Comparison of ENCODE assay signal across 8 cellular contexts in genomic region chr16:15025234-15025951, GRCh38. TPM values are rescaled to one million over a fixed set of nuclear protein-coding genes. Genes with fewer than 3 reads are reported as not detected.
DNase-seq lines count a peak whose midpoint lies in the region; ATAC-seq and TF ChIP-seq lines count a peak whose summit lies in the region.
"Not testable (repeated sequence)": the region's sequence is repeated elsewhere in the genome, so short reads cannot be mapped to it uniquely, and the experiment has no call there.

No MANE protein-coding gene starts in this region.

- not testable (repeated sequence) for H3K4me3 ChIP-seq in GM23338; RWPE2 (ENCODE audit: severe bottlenecking); body of pancreas; naive thymus-derived CD4-positive, alpha-beta T cell (ENCODE audit: low read length)

- ATAC-seq in GM23338 = peak; percentile 14
- ATAC-seq in RWPE2 (ENCODE audit: low read depth) = peak; percentile 59
- ATAC-seq in body of pancreas = peak; percentile 30
- ATAC-seq in naive thymus-derived CD4-positive, alpha-beta T cell; stimulated activated memory B cell treated with anti-CD40 and anti-IgM and Interleukin-4, amounts not matched to agents 10 μg/mL and 1 μg/mL and 100 μg/mL, for 72 hours: not testable (repeated sequence)

- peaks cover 13% of the 10 kb centered on the region; the same call in 1 of the 2 replicates for H3F3A ChIP-seq in GM23338 (replicated peaks; ENCODE audit: low read depth)

- 0 out of 2 replicates have a peak overlapping the region, but pooled peaks have one; percentile 0 for H3K27ac ChIP-seq in GM23338 (ENCODE audit: low read depth)
- peak overlapping the region; percentile 28 for H3K27ac ChIP-seq in RWPE2 (ENCODE audit: poor library complexity, severe bottlenecking)
- H3K27ac ChIP-seq in body of pancreas; naive thymus-derived CD4-positive, alpha-beta T cell (ENCODE audit: low read depth, low read length): not testable (repeated sequence)

- not testable (repeated sequence) for H3K27me3 ChIP-seq in GM23338 (ENCODE audit: insufficient read depth); RWPE2 (ENCODE audit: insufficient read depth, poor library complexity, severe bottlenecking); body of pancreas; naive thymus-derived CD4-positive, alpha-beta T cell (ENCODE audit: control insufficient read depth in 2 of 2, insufficient read depth in 2 of 2, low read length in 2 of 2)

- peaks cover 37% of the 10 kb centered on the region for H3K36me3 Mint-ChIP-seq in GM23338 (ENCODE audit: low read depth)
- H3K36me3 Mint-ChIP-seq in naive thymus-derived CD4-positive, alpha-beta T cell = peaks cover 4 to 43% (median 26%) of the 10 kb centered on the region in 5 donors
- H3K36me3 Mint-ChIP-seq in stimulated activated memory B cell treated with anti-CD40 and anti-IgM and Interleukin-4, amounts not matched to agents 10 μg/mL and 1 μg/mL and 100 μg/mL, for 72 hours = peaks cover 53% of the 10 kb centered on the region

- TF ChIP-seq POLR2A in body of pancreas (IDR thresholded peaks at IDR 0.05) = not testable (repeated sequence)

- H3K4me2 ChIP-seq in GM23338 = not testable (repeated sequence)

- H3K4me3 Mint-ChIP-seq in GM23338; naive thymus-derived CD4-positive, alpha-beta T cell; stimulated activated memory B cell treated with anti-CD40 and anti-IgM and Interleukin-4, amounts not matched to agents 10 μg/mL and 1 μg/mL and 100 μg/mL, for 72 hours: not testable (repeated sequence)

- CTCF ChIA-PET in naive thymus-derived CD4-positive, alpha-beta T cell (lab: Charles Lee) = not testable (repeated sequence)

- not testable (repeated sequence) for H3K79me2 ChIP-seq in GM23338 (replicated peaks; ENCODE audit: insufficient read depth)

- POLR2A ChIA-PET in naive thymus-derived CD4-positive, alpha-beta T cell (lab: Charles Lee) = not testable (repeated sequence)

- H4K20me1 ChIP-seq in GM23338 (replicated peaks; ENCODE audit: insufficient read depth) = peaks cover 13% of the 10 kb centered on the region

- not testable (repeated sequence) for H3K27me3 Mint-ChIP-seq in GM23338 (ENCODE audit: insufficient read depth, low read depth, poor library complexity); naive thymus-derived CD4-positive, alpha-beta T cell; stimulated activated memory B cell treated with anti-CD40 and anti-IgM and Interleukin-4, amounts not matched to agents 10 μg/mL and 1 μg/mL and 100 μg/mL, for 72 hours

- intact Hi-C loops in body of pancreas (cut with DNase I); naive thymus-derived CD4-positive, alpha-beta T cell (cut with micrococcal nuclease): not testable (repeated sequence)

- H3K4me1 ChIP-seq in GM23338 (ENCODE audit: insufficient read depth); body of pancreas; naive thymus-derived CD4-positive, alpha-beta T cell (ENCODE audit: control insufficient read depth in 2 of 2, insufficient read depth in 2 of 2, low read length in 2 of 2): not testable (repeated sequence)
- H3K4me1 ChIP-seq in RWPE2 (ENCODE audit: insufficient read depth, poor library complexity, severe bottlenecking) = peaks cover 13% of the 10 kb centered on the region

- H2AFZ ChIP-seq in GM23338 = not testable (repeated sequence)

- in situ Hi-C loops in ACHN (cut with HindIII; ENCODE audit: low pct_ligation_motif_present, low pct_unique_long_range_greater_than_20kb, low sequenced_read_pairs) = not testable (repeated sequence)

- H3K9me3 ChIP-seq in RWPE2 (ENCODE audit: severe bottlenecking); body of pancreas; naive thymus-derived CD4-positive, alpha-beta T cell (ENCODE audit: control insufficient read depth in 2 of 3, low read length in 3 of 3): not testable (repeated sequence)

- peaks cover 15% of the 10 kb centered on the region for H3K4me1 Mint-ChIP-seq in GM23338
- peaks cover 7 to 15% (median 14%) of the 10 kb centered on the region in 7 donors for H3K4me1 Mint-ChIP-seq in naive thymus-derived CD4-positive, alpha-beta T cell
- peaks cover 12% of the 10 kb centered on the region for H3K4me1 Mint-ChIP-seq in stimulated activated memory B cell treated with anti-CD40 and anti-IgM and Interleukin-4, amounts not matched to agents 10 μg/mL and 1 μg/mL and 100 μg/mL, for 72 hours

- H3K36me3 ChIP-seq in GM23338 (ENCODE audit: insufficient read depth) = not testable (repeated sequence)
- peaks cover 50% of the 10 kb centered on the region for H3K36me3 ChIP-seq in RWPE2 (ENCODE audit: low read depth)
- H3K36me3 ChIP-seq in body of pancreas (replicated peaks in 1 of 2; ENCODE audit: insufficient read depth in 1 of 2, low read depth in 2 of 2) = peaks cover 0 to 21% of the 10 kb centered on the region in 2 donors
- peaks cover 0 to 51% (median 0%) of the 10 kb centered on the region in 3 experiments for H3K36me3 ChIP-seq in naive thymus-derived CD4-positive, alpha-beta T cell (ENCODE audit: control insufficient read depth in 2 of 3, insufficient read depth in 3 of 3, low read length in 3 of 3)

- H3K9me3 Mint-ChIP-seq in GM23338; naive thymus-derived CD4-positive, alpha-beta T cell; stimulated activated memory B cell treated with anti-CD40 and anti-IgM and Interleukin-4, amounts not matched to agents 10 μg/mL and 1 μg/mL and 100 μg/mL, for 72 hours: not testable (repeated sequence)

- H3K27ac Mint-ChIP-seq in GM23338 = peak overlapping the region; percentile 14; the same call in 1 of the 2 replicates
- H3K27ac Mint-ChIP-seq in naive thymus-derived CD4-positive, alpha-beta T cell = peak overlapping the region in 7 of 9 donors; percentile 3 to 77 (median 69)
- peak overlapping the region; percentile 10 for H3K27ac Mint-ChIP-seq in stimulated activated memory B cell treated with anti-CD40 and anti-IgM and Interleukin-4, amounts not matched to agents 10 μg/mL and 1 μg/mL and 100 μg/mL, for 72 hours

- H3K9me2 ChIP-seq in GM23338 (ENCODE audit: insufficient read depth) = not testable (repeated sequence)

- not testable (repeated sequence) for TF ChIP-seq CTCF in GM23338 (conservative IDR thresholded peaks at IDR 0.05; ENCODE audit: low read depth in 2 of 2); RWPE2 (IDR thresholded peaks at IDR 0.05; ENCODE audit: poor library complexity, severe bottlenecking); body of pancreas (IDR thresholded peaks at IDR 0.05)

- WGBS in body of pancreas, 2 donors = 80 to 90% methylated on average over 14 of the region's 14 CpGs

- DNase-seq in ACHN = peak; percentile 19
- peak; percentile 72 for DNase-seq in GM23338 (ENCODE audit: low spot score)
- DNase-seq in RWPE2 (ENCODE audit: low spot score); naive thymus-derived CD4-positive, alpha-beta T cell: not testable (repeated sequence)
- DNase-seq in body of pancreas = peak in 1 of 4 donors; percentile 37
- peak; percentile 71 for DNase-seq in fibroblast of gingiva (ENCODE audit: low read depth)
- peak; percentile 24 for DNase-seq in hepatic stellate cell (ENCODE audit: low spot score)

RNA-seq across cellular contexts. Expression of gene NTAN1, which starts 30.5 kb away (rescaled TPM):
- 31.4 and 39.4 TPM in 2 replicates for total RNA-seq in GM23338 (2014; rRNA removed; shearing (Covaris generic))
- 51.0 and 53.4 TPM in 2 replicates for polyA plus RNA-seq in GM23338 (2016; fragmentation: Nextera tagmentation; extraction: Ambion mirVana)
- 10 to 100 TPM in 1 of 2 donors, 1 to 10 TPM in 1; 7.9 to 29.8 TPM for total RNA-seq in body of pancreas
- 10 to 100 TPM; 26.1 to 39.2 (median 28.7) TPM for total RNA-seq in naive thymus-derived CD4-positive, alpha-beta T cell
- 10 to 100 TPM; 50.3 to 54.0 TPM for polyA plus RNA-seq in naive thymus-derived CD4-positive, alpha-beta T cell

RNA-seq across cellular contexts. Expression of gene PDXDC1, which starts 50.6 kb away (rescaled TPM):
- total RNA-seq in GM23338 (2014; rRNA removed; shearing (Covaris generic)) = 86.1 and 91.6 TPM in 2 replicates
- 39.0 and 40.0 TPM in 2 replicates for polyA plus RNA-seq in GM23338 (2016; fragmentation: Nextera tagmentation; extraction: Ambion mirVana)
- total RNA-seq in body of pancreas = 10 to 100 TPM; 63.3 to 66.2 TPM
- 10 to 100 TPM; 50.6 to 79.4 (median 54.9) TPM for total RNA-seq in naive thymus-derived CD4-positive, alpha-beta T cell
- polyA plus RNA-seq in naive thymus-derived CD4-positive, alpha-beta T cell = 10 to 100 TPM; 28.6 to 44.5 TPM

Comparison
In these comparisons a context has a peak if more than half of its experiments do, and no peak if none do; other contexts are left out.
1. H3K27ac Mint-ChIP-seq: peak in every context shown above with its lines; median percentile 69 in naive thymus-derived CD4-positive, alpha-beta T cell; 14 in GM23338; 10 in stimulated activated memory B cell treated with anti-CD40 and anti-IgM and Interleukin-4, amounts not matched to agents 10 μg/mL and 1 μg/mL and 100 μg/mL, for 72 hours.